ENCODE assay signal across 20 cellular contexts in the genomic region with DNA sequence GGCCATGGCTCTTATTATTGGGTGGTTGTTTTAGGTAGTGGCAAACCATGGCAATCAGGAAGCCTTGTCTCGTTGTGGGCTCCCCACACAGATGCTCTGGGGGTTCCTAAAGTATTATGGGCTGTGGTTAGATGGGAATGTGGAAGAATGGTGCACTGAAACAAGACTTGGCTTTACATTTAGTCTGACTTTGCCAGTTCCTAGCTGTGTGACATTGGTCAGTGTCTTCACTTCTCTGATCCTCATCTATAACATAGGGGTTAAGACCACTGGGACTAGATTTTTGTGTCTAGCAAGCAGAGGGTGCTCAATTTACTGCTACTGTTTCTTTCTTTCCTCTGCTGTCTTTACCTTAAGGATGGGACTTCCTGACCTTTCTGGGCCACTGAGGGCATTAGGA.
DNase-seq lines count a peak whose midpoint lies in the region; ATAC-seq and TF ChIP-seq lines count a peak whose summit lies in the region.
"Had no signal": no experiment of that assay in that cellular context is flagged by ENCODE, and none has a peak within 500 bp of the region (broad histone marks: within the 10 kb centered on the region; RNA-seq: fewer than 3 reads in every experiment).

No MANE protein-coding gene starts in this region.

- H3K27me3 Mint-ChIP-seq in activated CD4-positive, alpha-beta T cell treated with anti-CD3 and anti-CD28 coated beads, Interleukin-2, amount 10 ng/mL, durations not matched to agents 24 days and 14 days, result peaks cover 5% of the 10 kb centered on the region
- H3K27me3 Mint-ChIP-seq in activated CD4-positive, alpha-beta T cell treated with anti-CD3 and anti-CD28 coated beads, Interleukin-2, amount 10 ng/mL, durations not matched to agents 7 days and 5 days, result peaks cover 2% of the 10 kb centered on the region

- H3K4me3 Mint-ChIP-seq in activated CD4-positive, alpha-beta T cell treated with anti-CD3 and anti-CD28 coated beads, Interleukin-2, amount 10 ng/mL, durations not matched to agents 24 days and 14 days, result no peak overlapping the region
- no peak overlapping the region for H3K4me3 Mint-ChIP-seq in activated CD4-positive, alpha-beta T cell treated with anti-CD3 and anti-CD28 coated beads, Interleukin-2, amount 10 ng/mL, durations not matched to agents 7 days and 5 days
- H3K4me3 Mint-ChIP-seq: B cell; CD4-positive, CD25-positive, alpha-beta regulatory T cell; CD8-positive, alpha-beta T cell; GM23338; H9; HFFc6 had no signal

- H3K4me1 ChIP-seq in HEK293 (ENCODE audit: control insufficient read depth, insufficient read depth, low read length), result peaks cover 7% of the 10 kb centered on the region
- no peaks in the 10 kb centered on the region for H3K4me1 ChIP-seq in esophagus muscularis mucosa
- peaks cover 73% of the 10 kb centered on the region for H3K4me1 ChIP-seq in parathyroid adenoma
- H3K4me1 ChIP-seq: Caco-2 had no signal

- intact Hi-C loops in activated CD4-positive, alpha-beta T cell treated with anti-CD3 and anti-CD28 coated beads, Interleukin-2, amount 10 ng/mL, durations not matched to agents 24 days and 14 days (cut with micrococcal nuclease), result no loop called here
- intact Hi-C loops in esophagus muscularis mucosa (cut with DNase I), result no loop called here

- no peaks in the 10 kb centered on the region for H3K4me1 Mint-ChIP-seq in activated CD4-positive, alpha-beta T cell treated with anti-CD3 and anti-CD28 coated beads, Interleukin-2, amount 10 ng/mL, durations not matched to agents 24 days and 14 days
- no peaks in the 10 kb centered on the region for H3K4me1 Mint-ChIP-seq in activated CD4-positive, alpha-beta T cell treated with anti-CD3 and anti-CD28 coated beads, Interleukin-2, amount 10 ng/mL, durations not matched to agents 7 days and 5 days
- H3K4me1 Mint-ChIP-seq: B cell; CD4-positive, CD25-positive, alpha-beta regulatory T cell had no signal

- DNase-seq in activated CD4-positive, alpha-beta T cell treated with anti-CD3 and anti-CD28 coated beads, Interleukin-2, amount 10 ng/mL, durations not matched to agents 24 days and 14 days, result peak; percentile 27
- DNase-seq in activated CD4-positive, alpha-beta T cell treated with anti-CD3 and anti-CD28 coated beads, Interleukin-2, amount 10 ng/mL, durations not matched to agents 7 days and 5 days, result no peak
- DNase-seq in esophagus muscularis mucosa (ENCODE audit: extremely low spot score) (peak; percentile 34), cerebellar nuclear complex (lab: John Stamatoyannopoulos, UW) (no peak), kidney glomerular epithelial cell (lab: John Stamatoyannopoulos, UW) (no peak)
- DNase-seq: C1 segment of cervical spinal cord; Caco-2; CD4-positive, CD25-positive, alpha-beta regulatory T cell; CD8-positive, alpha-beta T cell; DMS153; DND-41; H9; HFFc6 had no signal

- H3K4me3 ChIP-seq in HEK293 (ENCODE audit: low read depth, low read length) (no peak overlapping the region), esophagus muscularis mucosa (no peak overlapping the region), parathyroid adenoma (ENCODE audit: low read depth, low read length) (no peak overlapping the region)
- H3K4me3 ChIP-seq: GM23338 had no signal

- TF ChIP-seq CTCF in HEK293 (tag by site-specific recombination; IDR thresholded peaks at IDR 0.05) (no peak), esophagus muscularis mucosa (IDR thresholded peaks at IDR 0.05) (no peak), parathyroid adenoma (IDR thresholded peaks at IDR 0.05) (no peak)

- POLR2A ChIA-PET in activated CD4-positive, alpha-beta T cell treated with anti-CD3 and anti-CD28 coated beads, Interleukin-2, amount 10 ng/mL, durations not matched to agents 7 days and 5 days (lab: Charles Lee), result no interaction called here
- POLR2A ChIA-PET in HEK293 (lab: Yijun Ruan, JAX), result no interaction called here

- TF ChIP-seq POLR2A in esophagus muscularis mucosa (IDR thresholded peaks at IDR 0.05; ENCODE audit: low read depth), result no peak

- no peaks in the 10 kb centered on the region for H3K9me3 ChIP-seq in HEK293 (ENCODE audit: control insufficient read depth, insufficient read depth, low read depth, low read length)
- H3K9me3 ChIP-seq in esophagus muscularis mucosa, result no peaks in the 10 kb centered on the region
- H3K9me3 ChIP-seq in parathyroid adenoma (ENCODE audit: control insufficient read depth, low read length), result no peaks in the 10 kb centered on the region
- H3K9me3 ChIP-seq: Caco-2 had no signal

- no peak overlapping the region for H3K9ac ChIP-seq in parathyroid adenoma

- no peaks in the 10 kb centered on the region for H3K9me3 Mint-ChIP-seq in activated CD4-positive, alpha-beta T cell treated with anti-CD3 and anti-CD28 coated beads, Interleukin-2, amount 10 ng/mL, durations not matched to agents 24 days and 14 days
- no peaks in the 10 kb centered on the region for H3K9me3 Mint-ChIP-seq in activated CD4-positive, alpha-beta T cell treated with anti-CD3 and anti-CD28 coated beads, Interleukin-2, amount 10 ng/mL, durations not matched to agents 7 days and 5 days
- H3K9me3 Mint-ChIP-seq: CD4-positive, CD25-positive, alpha-beta regulatory T cell; CD8-positive, alpha-beta T cell; GM23338; H9; HFFc6 had no signal

- no peaks in the 10 kb centered on the region for H3K79me2 ChIP-seq in parathyroid adenoma

- H3K36me3 ChIP-seq in HEK293 (ENCODE audit: control insufficient read depth in 2 of 2, insufficient read depth in 1 of 2, low read length in 2 of 2), result no peaks in the 10 kb centered on the region
- H3K36me3 ChIP-seq in esophagus muscularis mucosa, result no peaks in the 10 kb centered on the region
- no peaks in the 10 kb centered on the region for H3K36me3 ChIP-seq in parathyroid adenoma (ENCODE audit: control insufficient read depth, insufficient read depth, low read length)

- CTCF ChIA-PET in activated CD4-positive, alpha-beta T cell treated with anti-CD3 and anti-CD28 coated beads, Interleukin-2, amount 10 ng/mL, durations not matched to agents 7 days and 5 days (lab: Charles Lee), result interaction anchor here (0.5 kb wide), 1 partner anchor 44 kb away, joined by 3 read pairs; no protein-coding TSS in a partner anchor
- CTCF ChIA-PET in HEK293 (lab: Yijun Ruan, JAX), result interaction anchor here (0.6 kb wide), 1 partner anchor 28 kb away, joined by 4 read pairs; no protein-coding TSS in a partner anchor

- H3K27me3 ChIP-seq in esophagus muscularis mucosa, result peaks cover 0 to 49% (median 0%) of the 10 kb centered on the region in 4 donors
- H3K27me3 ChIP-seq in parathyroid adenoma (ENCODE audit: control insufficient read depth, insufficient read depth, low read length), result no peaks in the 10 kb centered on the region

- H3K27ac ChIP-seq in HEK293 (ENCODE audit: extremely low read depth, low read depth, low read length), result no peak overlapping the region
- H3K27ac ChIP-seq in esophagus muscularis mucosa (replicated peaks in 1 of 4), result no peak overlapping the region
- peak overlapping the region; percentile 98 for H3K27ac ChIP-seq in parathyroid adenoma
- H3K27ac ChIP-seq: 22Rv1 had no signal

- no peaks in the 10 kb centered on the region for H3K36me3 Mint-ChIP-seq in activated CD4-positive, alpha-beta T cell treated with anti-CD3 and anti-CD28 coated beads, Interleukin-2, amount 10 ng/mL, durations not matched to agents 24 days and 14 days (ENCODE audit: low read depth)
- no peaks in the 10 kb centered on the region for H3K36me3 Mint-ChIP-seq in activated CD4-positive, alpha-beta T cell treated with anti-CD3 and anti-CD28 coated beads, Interleukin-2, amount 10 ng/mL, durations not matched to agents 7 days and 5 days (ENCODE audit: low read depth)
- H3K36me3 Mint-ChIP-seq: CD4-positive, CD25-positive, alpha-beta regulatory T cell; CD8-positive, alpha-beta T cell had no signal

- H3K27ac Mint-ChIP-seq in activated CD4-positive, alpha-beta T cell treated with anti-CD3 and anti-CD28 coated beads, Interleukin-2, amount 10 ng/mL, durations not matched to agents 24 days and 14 days, result no peak overlapping the region
- no peak overlapping the region for H3K27ac Mint-ChIP-seq in activated CD4-positive, alpha-beta T cell treated with anti-CD3 and anti-CD28 coated beads, Interleukin-2, amount 10 ng/mL, durations not matched to agents 7 days and 5 days
- H3K27ac Mint-ChIP-seq: B cell; CD4-positive, CD25-positive, alpha-beta regulatory T cell; CD8-positive, alpha-beta T cell; GM23338; H9; HFFc6 had no signal

- H2AFZ ChIP-seq in parathyroid adenoma, result no peak overlapping the region
- H2AFZ ChIP-seq: GM23338 had no signal

- no peak for ATAC-seq in GM18498 (IDR thresholded peaks at IDR 0.05; ENCODE audit: unreplicated experiment)
- ATAC-seq: CD8-positive, alpha-beta T cell; GM23338; HCT116 had no signal

- H3K4me2 ChIP-seq in parathyroid adenoma (ENCODE audit: low read length), result no peak overlapping the region
- H3K4me2 ChIP-seq: GM23338 had no signal

- WGBS in esophagus muscularis mucosa, result 82% methylated on average over 1 of the region's 1 CpG

- TF ChIP-seq EP300 in esophagus muscularis mucosa (IDR thresholded peaks at IDR 0.05), result no peak

TF ChIP-seq in HEK293, 187 proteins besides CTCF, POLR2A, EP300 and RAD21:
- TF ChIP-seq ZNF768 (tag by site-specific recombination; IDR thresholded peaks at IDR 0.05) (peak; percentile 73; the same call in 1 of the 2 replicates), ZNF112 (tag by site-specific recombination; IDR thresholded peaks at IDR 0.05) (no peak)

Comparison
In these comparisons a context has a peak if more than half of its experiments do, and no peak if none do; other contexts are left out.
1. DNase-seq: peak in activated CD4-positive, alpha-beta T cell treated with anti-CD3 and anti-CD28 coated beads, Interleukin-2, amount 10 ng/mL, durations not matched to agents 24 days and 14 days (single experiment) and esophagus muscularis mucosa (single experiment); none in activated CD4-positive, alpha-beta T cell treated with anti-CD3 and anti-CD28 coated beads, Interleukin-2, amount 10 ng/mL, durations not matched to agents 7 days and 5 days (single experiment), cerebellar nuclear complex (0 of 2) and kidney glomerular epithelial cell (single experiment).